Comparison of ENCODE assay signal across 22 cellular contexts in the genomic region with DNA sequence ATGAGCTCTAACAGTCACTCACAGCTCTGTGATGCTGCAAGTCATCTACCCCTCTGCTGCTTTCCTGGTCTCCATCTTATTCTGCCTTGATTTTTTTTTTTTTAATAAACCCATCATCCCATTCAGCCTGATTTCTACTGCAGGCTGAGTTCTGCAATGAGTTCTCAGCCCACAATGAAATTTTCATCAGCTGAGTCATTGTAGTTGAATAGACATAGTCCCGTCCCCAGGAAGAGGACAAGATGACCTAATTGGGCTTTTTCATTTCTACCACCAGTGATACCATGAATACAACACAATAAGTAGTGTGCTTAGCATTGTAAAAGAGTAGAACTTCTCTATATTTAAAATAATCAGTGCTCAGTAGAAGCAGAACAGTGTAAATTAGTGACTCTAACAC. TPM values are rescaled to one million over a fixed set of nuclear protein-coding genes. Genes with fewer than 3 reads are reported as not detected.
DNase-seq lines count a peak whose midpoint lies in the region; TF ChIP-seq lines count a peak whose summit lies in the region.
"Had no signal": no experiment of that assay in that cellular context is flagged by ENCODE, and none has a peak within 500 bp of the region (broad histone marks: within the 10 kb centered on the region; RNA-seq: fewer than 3 reads in every experiment).

No MANE protein-coding gene starts in this region.

- no peaks in the 10 kb centered on the region for H3F3A ChIP-seq in MM.1S (ENCODE audit: insufficient read depth, low read length)

- H2AFZ ChIP-seq in MM.1S (ENCODE audit: low read length), result no peak overlapping the region

- peak overlapping the region; percentile 79 for H3K27ac Mint-ChIP-seq in endothelial cell (ENCODE audit: unreplicated experiment)
- H3K27ac Mint-ChIP-seq: activated CD4-positive, alpha-beta memory T cell treated with anti-CD3 and anti-CD28 coated beads for 36 hours; activated naive CD8-positive, alpha-beta T cell treated with anti-CD3 and anti-CD28 coated beads for 36 hours; naive thymus-derived CD4-positive, alpha-beta T cell had no signal

- H3K4me2 ChIP-seq in MM.1S (ENCODE audit: low read depth, low read length), result no peak overlapping the region
- H3K4me2 ChIP-seq: KMS-11 had no signal

- H3K79me2 ChIP-seq in MM.1S (ENCODE audit: low read length), result no peaks in the 10 kb centered on the region

- H3K4me1 ChIP-seq in mesodermal cell (ENCODE audit: control insufficient read depth, insufficient read depth, low read length, poor library complexity, severe bottlenecking) (peaks cover 11% of the 10 kb centered on the region), MM.1S (ENCODE audit: low read length) (no peaks in the 10 kb centered on the region)

- H3K27me3 ChIP-seq in MM.1S (replicated peaks; ENCODE audit: insufficient read depth, low read length), result no peaks in the 10 kb centered on the region

- H4K20me1 ChIP-seq in MM.1S (ENCODE audit: insufficient read depth, low read length), result no peaks in the 10 kb centered on the region

- no peaks in the 10 kb centered on the region for H3K9me2 ChIP-seq in MM.1S (replicated peaks; ENCODE audit: insufficient read depth, low read length)

- DNase-seq in H4 (ENCODE audit: low spot score) (peak; percentile 66), RPMI7951 (ENCODE audit: low read depth) (peak; percentile 26), endothelial cell (ENCODE audit: low spot score) (no peak), MM.1S (no peak), GM19240 (ENCODE audit: insufficient read length, low spot score) (no peak), NCI-H1930 (lab: John Stamatoyannopoulos, UW) (no peak)
- no peak for DNase-seq in activated T-cell treated with anti-CD3 and anti-CD28 coated beads, Interleukin-2, amount 50 U/mL, for 1 hour
- DNase-seq: activated CD4-positive, alpha-beta memory T cell treated with anti-CD3 and anti-CD28 coated beads for 36 hours; activated naive CD8-positive, alpha-beta T cell treated with anti-CD3 and anti-CD28 coated beads for 36 hours; activated T-cell treated with anti-CD3 and anti-CD28 coated beads, Interleukin-2, amount 50 U/mL, for 4 hours; Calu3; naive thymus-derived CD4-positive, alpha-beta T cell; NCI-H1417 treated with DMSO at 0.1 percent for 48 hours; NCI-H2171 treated with DMSO at 0.1 percent for 48 hours; NCI-H82 had no signal

- H3K4me3 Mint-ChIP-seq in endothelial cell (ENCODE audit: unreplicated experiment), result no peak overlapping the region
- H3K4me3 Mint-ChIP-seq: activated CD4-positive, alpha-beta memory T cell treated with anti-CD3 and anti-CD28 coated beads for 36 hours; activated naive CD8-positive, alpha-beta T cell treated with anti-CD3 and anti-CD28 coated beads for 36 hours; activated T-cell treated with anti-CD3 and anti-CD28 coated beads, Interleukin-2, amount 50 U/mL, for 4 hours; naive thymus-derived CD4-positive, alpha-beta T cell had no signal

- TF ChIP-seq CTCF in endothelial cell (IDR thresholded peaks at IDR 0.05; ENCODE audit: unreplicated experiment) (no peak), MM.1S (IDR thresholded peaks at IDR 0.05; ENCODE audit: low read length) (no peak)

- no CpG with 5 or more reads among the region's 1 CpG for WGBS in mesodermal cell (ENCODE audit: insufficient coverage in 2 of 2), 2 experiments

- no peaks in the 10 kb centered on the region for H3K36me3 Mint-ChIP-seq in endothelial cell (ENCODE audit: low read depth, unreplicated experiment)
- H3K36me3 Mint-ChIP-seq: activated CD4-positive, alpha-beta memory T cell treated with anti-CD3 and anti-CD28 coated beads for 36 hours; activated naive CD8-positive, alpha-beta T cell treated with anti-CD3 and anti-CD28 coated beads for 36 hours had no signal

- peak overlapping the region; percentile 50 for H3K27ac ChIP-seq in mesodermal cell (ENCODE audit: low read depth, low read length, severe bottlenecking)
- H3K27ac ChIP-seq in MM.1S (ENCODE audit: low read length), result no peak overlapping the region
- H3K27ac ChIP-seq: KMS-11, skin epidermis had no signal

- H3K36me3 ChIP-seq in mesodermal cell (ENCODE audit: control insufficient read depth, insufficient read depth, low read length) (no peaks in the 10 kb centered on the region), MM.1S (replicated peaks; ENCODE audit: insufficient read depth, low read length) (no peaks in the 10 kb centered on the region)

- H3K4me3 ChIP-seq in mesodermal cell (ENCODE audit: extremely low read depth, insufficient read depth, low read length, poor library complexity, severe bottlenecking) (no peak overlapping the region), MM.1S (ENCODE audit: low read length) (no peak overlapping the region)
- H3K4me3 ChIP-seq: lung, skin epidermis had no signal

- H3K9me3 Mint-ChIP-seq in endothelial cell (ENCODE audit: unreplicated experiment), result no peaks in the 10 kb centered on the region
- H3K9me3 Mint-ChIP-seq: activated naive CD8-positive, alpha-beta T cell treated with anti-CD3 and anti-CD28 coated beads for 36 hours had no signal

- no peak overlapping the region for H3K9ac ChIP-seq in MM.1S (ENCODE audit: low read length)
- H3K9ac ChIP-seq: KMS-11 had no signal

- H3K27me3 Mint-ChIP-seq in endothelial cell (ENCODE audit: unreplicated experiment), result no peaks in the 10 kb centered on the region
- H3K27me3 Mint-ChIP-seq: activated CD4-positive, alpha-beta memory T cell treated with anti-CD3 and anti-CD28 coated beads for 36 hours; activated naive CD8-positive, alpha-beta T cell treated with anti-CD3 and anti-CD28 coated beads for 36 hours had no signal

- H3K9me3 ChIP-seq in mesodermal cell (ENCODE audit: control insufficient read depth, low read length) (no peaks in the 10 kb centered on the region), MM.1S (replicated peaks; ENCODE audit: insufficient read depth, low read length) (no peaks in the 10 kb centered on the region)

- peaks cover 18% of the 10 kb centered on the region for H3K4me1 Mint-ChIP-seq in endothelial cell (ENCODE audit: unreplicated experiment)
- H3K4me1 Mint-ChIP-seq: activated naive CD8-positive, alpha-beta T cell treated with anti-CD3 and anti-CD28 coated beads for 36 hours; naive thymus-derived CD4-positive, alpha-beta T cell had no signal

RNA-seq across cellular contexts. Expression of gene C3orf85, which starts 59.3 kb away (rescaled TPM):
- not detected in 2 replicates for total RNA-seq in H4 (2014; rRNA removed; shearing (Covaris generic))
- total RNA-seq in RPMI7951 (2014; rRNA removed; shearing (Covaris generic)), result not detected in 2 replicates
- total RNA-seq in endothelial cell (ENCODE audit: unreplicated experiment), result not detected
- not detected for polyA plus RNA-seq in mesodermal cell (2013, experiment 1 of 2)
- polyA plus RNA-seq in mesodermal cell (2013, experiment 2 of 2), result not detected
- total RNA-seq: activated CD4-positive, alpha-beta memory T cell treated with anti-CD3 and anti-CD28 coated beads for 36 hours; activated naive CD8-positive, alpha-beta T cell treated with anti-CD3 and anti-CD28 coated beads for 36 hours; activated T-cell treated with anti-CD3 and anti-CD28 coated beads, Interleukin-2, amount 50 U/mL, for 4 hours; Calu3; cerebellum; lung; naive thymus-derived CD4-positive, alpha-beta T cell; posterior vena cava; temporal lobe had no signal
- polyA plus RNA-seq: lung; naive thymus-derived CD4-positive, alpha-beta T cell had no signal

Comparison
In these comparisons a context has a peak if more than half of its experiments do, and no peak if none do; other contexts are left out.
1. DNase-seq: peak in H4 (single experiment) and RPMI7951 (single experiment); none in endothelial cell (single experiment), MM.1S (single experiment), GM19240 (single experiment), activated T-cell treated with anti-CD3 and anti-CD28 coated beads, Interleukin-2, amount 50 U/mL, for 1 hour (single experiment) and NCI-H1930 (0 of 2).